In the genomic region with DNA sequence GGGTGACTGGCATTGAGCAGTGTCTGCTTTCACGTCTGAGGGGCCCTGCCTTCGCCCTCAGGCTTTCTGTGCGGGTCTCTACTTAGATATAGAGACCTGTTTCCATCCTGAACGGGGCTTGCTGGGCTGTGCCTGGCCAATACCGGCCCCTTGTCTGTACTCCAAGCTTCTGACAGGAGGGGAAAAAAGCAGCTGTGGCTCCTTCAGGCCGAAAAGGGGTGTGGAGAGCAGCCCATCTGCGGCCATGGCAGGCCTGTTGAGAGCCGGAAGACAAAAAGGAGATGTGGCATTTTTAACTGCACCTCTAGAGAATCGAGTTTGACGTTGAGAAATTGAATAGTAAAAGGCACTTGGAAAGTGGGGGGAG, we compare ENCODE assay signal across 20 cellular contexts. TPM values are rescaled to one million over a fixed set of nuclear protein-coding genes. Genes with fewer than 3 reads are reported as not detected.
"Had no signal": no experiment of that assay in that cellular context is flagged by ENCODE, and none has a peak within 500 bp of the region (broad histone marks: within the 10 kb centered on the region; RNA-seq: fewer than 3 reads in every experiment).

No MANE protein-coding gene starts in this region.

- H3K27me3 ChIP-seq: ovary, sigmoid colon had no signal

- H3K9me3 Mint-ChIP-seq: activated CD4-positive, alpha-beta memory T cell treated with anti-CD3 and anti-CD28 coated beads for 36 hours; activated naive CD8-positive, alpha-beta T cell treated with anti-CD3 and anti-CD28 coated beads for 36 hours; effector memory CD8-positive, alpha-beta T cell; nephron; stimulated activated memory B cell treated with anti-CD40 and anti-IgM and Interleukin-4, amounts not matched to agents 10 μg/mL and 1 μg/mL and 100 μg/mL, for 72 hours had no signal

- H3K27ac Mint-ChIP-seq: activated CD4-positive, alpha-beta memory T cell treated with anti-CD3 and anti-CD28 coated beads for 36 hours; activated naive CD8-positive, alpha-beta T cell treated with anti-CD3 and anti-CD28 coated beads for 36 hours; effector memory CD8-positive, alpha-beta T cell; nephron; stimulated activated memory B cell treated with anti-CD40 and anti-IgM and Interleukin-4, amounts not matched to agents 10 μg/mL and 1 μg/mL and 100 μg/mL, for 72 hours had no signal

- H3K27me3 Mint-ChIP-seq: activated CD4-positive, alpha-beta memory T cell treated with anti-CD3 and anti-CD28 coated beads for 36 hours; activated naive CD8-positive, alpha-beta T cell treated with anti-CD3 and anti-CD28 coated beads for 36 hours; effector memory CD8-positive, alpha-beta T cell; stimulated activated memory B cell treated with anti-CD40 and anti-IgM and Interleukin-4, amounts not matched to agents 10 μg/mL and 1 μg/mL and 100 μg/mL, for 72 hours had no signal

- H3K9me3 ChIP-seq: ovary, sigmoid colon had no signal

- H3K4me3 Mint-ChIP-seq: activated CD4-positive, alpha-beta memory T cell treated with anti-CD3 and anti-CD28 coated beads for 36 hours; activated naive CD8-positive, alpha-beta T cell treated with anti-CD3 and anti-CD28 coated beads for 36 hours; effector memory CD8-positive, alpha-beta T cell; nephron; stimulated activated memory B cell treated with anti-CD40 and anti-IgM and Interleukin-4, amounts not matched to agents 10 μg/mL and 1 μg/mL and 100 μg/mL, for 72 hours had no signal

- DNase-seq: activated CD4-positive, alpha-beta memory T cell treated with anti-CD3 and anti-CD28 coated beads for 36 hours; activated CD4-positive, alpha-beta T cell treated with anti-CD3 and anti-CD28 coated beads for 4 hours; activated naive CD8-positive, alpha-beta T cell treated with anti-CD3 and anti-CD28 coated beads for 36 hours; activated T-cell treated with anti-CD3 and anti-CD28 coated beads for 4 hours; amygdala; effector memory CD8-positive, alpha-beta T cell; foreskin fibroblast; hippocampal formation; midbrain; ovary; sigmoid colon; stimulated activated CD4-positive, alpha-beta T cell treated with anti-CD3 and anti-CD28 coated beads, Interleukin-4, amount 100 ng/mL, for 4 hours had no signal

- H3K27ac ChIP-seq: ovary, sigmoid colon had no signal

- H3K4me3 ChIP-seq: ovary, sigmoid colon had no signal

- H3K36me3 ChIP-seq: ovary had no signal

- H3K4me1 ChIP-seq: sigmoid colon had no signal

- H3K4me1 Mint-ChIP-seq: activated naive CD8-positive, alpha-beta T cell treated with anti-CD3 and anti-CD28 coated beads for 36 hours; stimulated activated memory B cell treated with anti-CD40 and anti-IgM and Interleukin-4, amounts not matched to agents 10 μg/mL and 1 μg/mL and 100 μg/mL, for 72 hours had no signal

RNA-seq across cellular contexts. Expression of a gene that starts 25.3 kb away (rescaled TPM):
- total RNA-seq: activated naive CD8-positive, alpha-beta T cell treated with anti-CD3 and anti-CD28 coated beads for 36 hours; cardiac septum; dermis microvascular lymphatic vessel endothelial cell; glomerular endothelial cell; lung microvascular endothelial cell; ovary; sigmoid colon; T-helper 2 cell treated with Interferon-gamma antibody and Interleukin-4, amounts not matched to agents 100 ng/mL and 5 ng/mL, for 36 hours had no signal
- polyA plus RNA-seq: keratinocyte, ovary, sigmoid colon had no signal
